In the genomic region with DNA sequence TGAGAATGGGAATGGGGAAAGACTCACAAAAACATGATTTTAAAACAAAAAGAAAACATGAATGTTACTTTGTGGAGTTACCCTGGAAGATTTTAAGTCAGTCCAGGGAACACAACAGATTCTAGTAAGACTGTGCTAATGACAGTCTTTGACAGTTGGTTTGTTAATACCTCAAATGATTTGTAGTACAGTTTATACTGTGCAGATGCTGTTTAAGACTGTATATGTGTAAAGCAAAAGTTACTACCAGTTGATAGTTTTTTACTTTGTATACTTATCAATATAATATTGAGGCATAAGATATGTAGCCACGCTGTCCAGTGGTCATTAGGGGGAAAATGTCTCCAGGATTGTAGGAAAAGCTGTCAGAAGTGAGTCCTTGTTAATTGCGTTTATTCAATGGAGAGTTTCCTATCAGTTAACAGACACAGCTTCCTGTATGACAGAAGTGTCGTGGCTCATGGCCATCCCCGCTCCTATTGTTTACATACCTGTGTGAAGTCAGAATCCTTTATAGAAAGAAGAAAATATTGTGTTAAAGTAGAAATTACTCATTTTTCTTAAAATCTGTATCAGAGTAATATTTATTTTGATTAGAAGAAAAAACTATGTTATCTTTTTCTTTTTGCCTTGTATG, we compare ENCODE assay signal across 28 cellular contexts. TPM values are rescaled to one million over a fixed set of nuclear protein-coding genes. Genes with fewer than 3 reads are reported as not detected.
DNase-seq lines count a peak whose midpoint lies in the region; ATAC-seq and TF ChIP-seq lines count a peak whose summit lies in the region.
"Had no signal": no experiment of that assay in that cellular context is flagged by ENCODE, and none has a peak within 500 bp of the region (broad histone marks: within the 10 kb centered on the region; RNA-seq: fewer than 3 reads in every experiment).

No MANE protein-coding gene starts in this region.

- H3K27ac ChIP-seq in SK-N-SH (ENCODE audit: low read depth in 2 of 2, low read length in 1 of 2): peak overlapping the region in 1 of 2 experiments; percentile 30; a peak in 2 of 4 replicates
- no peak overlapping the region for H3K27ac ChIP-seq in CD8-positive, alpha-beta T cell (ENCODE audit: low read depth, low read length)
- peak overlapping the region; percentile 34 for H3K27ac ChIP-seq in VCaP
- no peak overlapping the region for H3K27ac ChIP-seq in mesendoderm (ENCODE audit: low read depth, low read length)
- H3K27ac ChIP-seq: parathyroid adenoma, right atrium auricular region, spleen, testis, uterus had no signal

- H3K36me3 ChIP-seq in SK-N-SH (replicated peaks in 1 of 2; ENCODE audit: control insufficient read depth in 1 of 2, insufficient read depth in 2 of 2, low read length in 1 of 2): peaks cover 6 to 17% of the 10 kb centered on the region in 2 experiments
- H3K36me3 ChIP-seq in CD8-positive, alpha-beta T cell (ENCODE audit: insufficient read depth, low read length): no peaks in the 10 kb centered on the region
- H3K36me3 ChIP-seq in mesendoderm (ENCODE audit: control insufficient read depth, insufficient read depth, low read length): no peaks in the 10 kb centered on the region
- H3K36me3 ChIP-seq: uterus had no signal

- no peaks in the 10 kb centered on the region for H3K9me3 Mint-ChIP-seq in CD8-positive, alpha-beta T cell
- no peaks in the 10 kb centered on the region for H3K9me3 Mint-ChIP-seq in stimulated activated memory B cell treated with anti-CD40 and anti-IgM and Interleukin-4, amounts not matched to agents 10 μg/mL and 1 μg/mL and 100 μg/mL, for 72 hours
- H3K9me3 Mint-ChIP-seq: activated T-cell treated with anti-CD3 and anti-CD28 coated beads, Interleukin-2, amount 50 U/mL, for 72 hours had no signal

- no peak overlapping the region for H2AFZ ChIP-seq in SK-N-SH (ENCODE audit: low read depth)
- H2AFZ ChIP-seq: parathyroid adenoma had no signal

- H3K27me3 Mint-ChIP-seq in CD8-positive, alpha-beta T cell (ENCODE audit: low read depth): no peaks in the 10 kb centered on the region
- no peaks in the 10 kb centered on the region for H3K27me3 Mint-ChIP-seq in stimulated activated memory B cell treated with anti-CD40 and anti-IgM and Interleukin-4, amounts not matched to agents 10 μg/mL and 1 μg/mL and 100 μg/mL, for 72 hours
- H3K27me3 Mint-ChIP-seq: dendritic cell treated with granulocyte-macrophage colony-stimulating factor and Interleukin-4, amounts not matched to agents 40 ng/mL and 50 ng/mL, for 4 days; stimulated activated naive B cell treated with anti-CD40 and anti-IgM and Interleukin-4, amounts not matched to agents 10 μg/mL and 1 μg/mL and 100 μg/mL, for 72 hours had no signal

- H2BK15ac ChIP-seq in mesendoderm (replicated peaks; ENCODE audit: low read depth): no peak overlapping the region

- H3K4me3 ChIP-seq in SK-N-SH (ENCODE audit: low read depth in 2 of 2, low read length in 1 of 2) (no peak overlapping the region), mesendoderm (ENCODE audit: low read length) (no peak overlapping the region)
- H3K4me3 ChIP-seq in CD8-positive, alpha-beta T cell (ENCODE audit: low read depth, low read length): no peak overlapping the region
- H3K4me3 ChIP-seq: HAP-1, right atrium auricular region, spleen, testis, uterus had no signal

- 95% methylated on average over 4 of the region's 4 CpGs for WGBS in SK-N-SH (ENCODE audit: low lambda C conversion rate)
- WGBS in mesendoderm (ENCODE audit: extremely low coverage, insufficient coverage, low lambda C conversion rate): no CpG with 5 or more reads among the region's 4 CpGs

- no peak overlapping the region for H2BK120ac ChIP-seq in mesendoderm (ENCODE audit: low read depth, low read length)

- no peaks in the 10 kb centered on the region for H3F3A ChIP-seq in SK-N-SH (replicated peaks; ENCODE audit: insufficient read depth)

- CTCF ChIA-PET in SK-N-SH (lab: Yijun Ruan, JAX): no interaction called here
- CTCF ChIA-PET in CD8-positive, alpha-beta T cell (lab: Charles Lee): no interaction called here

- H4K8ac ChIP-seq in mesendoderm (ENCODE audit: low read depth, low read length): no peak overlapping the region

- H2AK5ac ChIP-seq in mesendoderm (ENCODE audit: low read length): no peak overlapping the region

- H3K4me1 ChIP-seq in SK-N-SH (ENCODE audit: control insufficient read depth in 1 of 2, insufficient read depth in 2 of 2, low read depth in 1 of 2, low read length in 1 of 2): peaks cover 6 to 15% of the 10 kb centered on the region in 2 experiments
- peaks cover 15% of the 10 kb centered on the region for H3K4me1 ChIP-seq in CD8-positive, alpha-beta T cell (ENCODE audit: insufficient read depth, low read length)
- no peaks in the 10 kb centered on the region for H3K4me1 ChIP-seq in mesendoderm (ENCODE audit: control insufficient read depth, low read depth, low read length)
- H3K4me1 ChIP-seq: HAP-1 had no signal

- no peaks in the 10 kb centered on the region for H3K9me2 ChIP-seq in SK-N-SH

- POLR2A ChIA-PET in SK-N-SH (lab: Yijun Ruan, JAX): no interaction called here
- POLR2A ChIA-PET in CD8-positive, alpha-beta T cell (lab: Charles Lee): no interaction called here

- ATAC-seq in SK-N-SH treated with all-trans-retinoic acid at 6 μM for 48 hours: no peak
- ATAC-seq in CD8-positive, alpha-beta T cell: no peak
- ATAC-seq in stimulated activated memory B cell treated with anti-CD40 and anti-IgM and Interleukin-4, amounts not matched to agents 10 μg/mL and 1 μg/mL and 100 μg/mL, for 72 hours: no peak
- ATAC-seq: activated T-cell treated with anti-CD3 and anti-CD28 coated beads, Interleukin-2, amount 50 U/mL, for 72 hours; Panc1; stimulated activated naive B cell treated with anti-CD40 and anti-IgM and Interleukin-4, amounts not matched to agents 10 μg/mL and 1 μg/mL and 100 μg/mL, for 72 hours had no signal

- peak overlapping the region; percentile 30 for H3K4me3 Mint-ChIP-seq in CD8-positive, alpha-beta T cell
- H3K4me3 Mint-ChIP-seq in stimulated activated memory B cell treated with anti-CD40 and anti-IgM and Interleukin-4, amounts not matched to agents 10 μg/mL and 1 μg/mL and 100 μg/mL, for 72 hours: no peak overlapping the region
- H3K4me3 Mint-ChIP-seq: dendritic cell treated with granulocyte-macrophage colony-stimulating factor and Interleukin-4, amounts not matched to agents 40 ng/mL and 50 ng/mL, for 4 days had no signal

- no peak for TF ChIP-seq EP300 in SK-N-SH (IDR thresholded peaks at IDR 0.05; ENCODE audit: borderline replicate concordance in 1 of 2, low read depth in 1 of 2, low read length in 1 of 2)

- no peak overlapping the region for H3K4ac ChIP-seq in mesendoderm (ENCODE audit: low read depth, low read length)

- DNase-seq in SK-N-SH (peak; percentile 36), mesendoderm (peak; percentile 56), iPS-NIHi11 (ENCODE audit: low spot score) (no peak), HCEC 1CT (no peak)
- no peak for DNase-seq in CD8-positive, alpha-beta T cell
- DNase-seq: activated CD4-positive, CD25-positive, alpha-beta regulatory T cell treated with anti-CD3 and anti-CD28 coated beads, Interleukin-2, amount 50 U/mL, for 72 hours; activated CD8-positive, alpha-beta memory T cell treated with anti-CD3 and anti-CD28 coated beads for 24 hours; activated naive CD4-positive, alpha-beta T cell treated with Interleukin-2 at 50 U/mL for 16 hours; activated T-cell treated with anti-CD3 and anti-CD28 coated beads, Interleukin-2, amount 50 U/mL, for 72 hours; caudate nucleus; glutamatergic neuron; kidney glomerular epithelial cell; mammary epithelial cell; NCI-H1048; spleen; stimulated activated CD4-positive, alpha-beta T cell treated with anti-CD3 and anti-CD28 coated beads, Interleukin-2, amount 100 ng/mL, for 48 hours; stimulated activated naive B cell treated with anti-CD40 and anti-IgM and Interleukin-4, amounts not matched to agents 10 μg/mL and 1 μg/mL and 100 μg/mL, for 72 hours; T-helper 1 cell; testis; uterus had no signal

- peak overlapping the region; percentile 75 for H3K27ac Mint-ChIP-seq in CD8-positive, alpha-beta T cell
- H3K27ac Mint-ChIP-seq in stimulated activated memory B cell treated with anti-CD40 and anti-IgM and Interleukin-4, amounts not matched to agents 10 μg/mL and 1 μg/mL and 100 μg/mL, for 72 hours: no peak overlapping the region

- H3K27me3 ChIP-seq in SK-N-SH (ENCODE audit: insufficient read depth) (no peaks in the 10 kb centered on the region), mesendoderm (ENCODE audit: insufficient read depth, low read length, poor library complexity) (no peaks in the 10 kb centered on the region)
- H3K27me3 ChIP-seq in CD8-positive, alpha-beta T cell (ENCODE audit: insufficient read depth, low read length): no peaks in the 10 kb centered on the region
- H3K27me3 ChIP-seq: right atrium auricular region, spleen, testis, uterus had no signal

- H3K23ac ChIP-seq in mesendoderm (ENCODE audit: low read length): no peak overlapping the region

- peaks cover 22% of the 10 kb centered on the region for H3K79me1 ChIP-seq in mesendoderm (ENCODE audit: low read length)

- H3K4me1 Mint-ChIP-seq in CD8-positive, alpha-beta T cell (ENCODE audit: low read depth): peaks cover 53% of the 10 kb centered on the region
- H3K4me1 Mint-ChIP-seq in stimulated activated memory B cell treated with anti-CD40 and anti-IgM and Interleukin-4, amounts not matched to agents 10 μg/mL and 1 μg/mL and 100 μg/mL, for 72 hours: peaks cover 19% of the 10 kb centered on the region

- no peak overlapping the region for H3K18ac ChIP-seq in mesendoderm (ENCODE audit: low read length)

- H3K56ac ChIP-seq in mesendoderm (ENCODE audit: low read length): no peak overlapping the region

- H4K5ac ChIP-seq in mesendoderm (ENCODE audit: low read length): no peak overlapping the region

- TF ChIP-seq RAD21 in SK-N-SH (IDR thresholded peaks at IDR 0.05; ENCODE audit: low read length): no peak

- H3K9ac ChIP-seq in SK-N-SH: no peak overlapping the region
- H3K9ac ChIP-seq in mesendoderm (ENCODE audit: low read length): no peak overlapping the region
- H3K9ac ChIP-seq: parathyroid adenoma had no signal

- peaks cover 15% of the 10 kb centered on the region for H3K36me3 Mint-ChIP-seq in CD8-positive, alpha-beta T cell
- peaks cover 18% of the 10 kb centered on the region for H3K36me3 Mint-ChIP-seq in stimulated activated memory B cell treated with anti-CD40 and anti-IgM and Interleukin-4, amounts not matched to agents 10 μg/mL and 1 μg/mL and 100 μg/mL, for 72 hours

- intact Hi-C loops in CD8-positive, alpha-beta T cell (cut with DNase I, micrococcal nuclease): no loop called here

- TF ChIP-seq CTCF in SK-N-SH (IDR thresholded peaks at IDR 0.05) (no peak), VCaP (conservative IDR thresholded peaks at IDR 0.05) (no peak)
- no peak for TF ChIP-seq CTCF in CD8-positive, alpha-beta T cell (IDR thresholded peaks at IDR 0.05)

- H2BK5ac ChIP-seq in mesendoderm (ENCODE audit: low read length): no peak overlapping the region

- H3K79me2 ChIP-seq in SK-N-SH (ENCODE audit: insufficient read depth) (peaks cover 38% of the 10 kb centered on the region), mesendoderm (ENCODE audit: control insufficient read depth, insufficient read depth, low read length) (peaks cover 16% of the 10 kb centered on the region)

- no peaks in the 10 kb centered on the region for H3K9me3 ChIP-seq in SK-N-SH
- H3K9me3 ChIP-seq in CD8-positive, alpha-beta T cell (ENCODE audit: low read length): no peaks in the 10 kb centered on the region
- H3K9me3 ChIP-seq: HAP-1, right atrium auricular region, spleen, testis, uterus had no signal

- H4K20me1 ChIP-seq in SK-N-SH (ENCODE audit: insufficient read depth): peaks cover 56% of the 10 kb centered on the region

- H3K4me2 ChIP-seq in SK-N-SH: no peak overlapping the region
- no peak overlapping the region for H3K4me2 ChIP-seq in mesendoderm (ENCODE audit: low read length)

RNA-seq across cellular contexts. Expression of gene NKIRAS1, which starts 36.0 kb away (rescaled TPM):
- 8.1 and 10.6 TPM in 2 replicates for polyA plus RNA-seq in SK-N-SH (2012; rRNA removed)
- polyA plus RNA-seq in SK-N-SH (2012; cell fraction: cytosol; rRNA removed): 12.1 and 17.0 TPM in 2 replicates
- polyA plus RNA-seq in SK-N-SH (2012; cell fraction: nucleus; rRNA removed): 5.6 and 7.1 TPM in 2 replicates
- total RNA-seq in CD8-positive, alpha-beta T cell: 1 to 10 TPM; 4.5 to 6.2 TPM
- polyA plus RNA-seq in mesendoderm (2013, experiment 1 of 2): 3.7 TPM
- polyA plus RNA-seq in mesendoderm (2013, experiment 2 of 2): 3.5 TPM

RNA-seq across cellular contexts. Expression of gene RPL15, which starts 36.1 kb away (rescaled TPM):
- 4,623 and 5,582 TPM in 2 replicates for polyA plus RNA-seq in SK-N-SH (2012; rRNA removed)
- 4,989 and 5,704 TPM in 2 replicates for polyA plus RNA-seq in SK-N-SH (2012; cell fraction: cytosol; rRNA removed)
- 1,488 and 1,754 TPM in 2 replicates for polyA plus RNA-seq in SK-N-SH (2012; cell fraction: nucleus; rRNA removed)
- total RNA-seq in CD8-positive, alpha-beta T cell: 1,000 to 10,000 TPM; 2,460 to 2,470 TPM
- 3,038 TPM for polyA plus RNA-seq in mesendoderm (2013, experiment 1 of 2)
- 2,986 TPM for polyA plus RNA-seq in mesendoderm (2013, experiment 2 of 2)

Comparison
In these comparisons a context has a peak if more than half of its experiments do, and no peak if none do; other contexts are left out.
1. DNase-seq: peak in SK-N-SH (single experiment) and mesendoderm (single experiment); none in CD8-positive, alpha-beta T cell (0 of 7), iPS-NIHi11 (single experiment) and HCEC 1CT (single experiment).